Comparison of ENCODE assay signal across 8 cellular contexts in the genomic region with DNA sequence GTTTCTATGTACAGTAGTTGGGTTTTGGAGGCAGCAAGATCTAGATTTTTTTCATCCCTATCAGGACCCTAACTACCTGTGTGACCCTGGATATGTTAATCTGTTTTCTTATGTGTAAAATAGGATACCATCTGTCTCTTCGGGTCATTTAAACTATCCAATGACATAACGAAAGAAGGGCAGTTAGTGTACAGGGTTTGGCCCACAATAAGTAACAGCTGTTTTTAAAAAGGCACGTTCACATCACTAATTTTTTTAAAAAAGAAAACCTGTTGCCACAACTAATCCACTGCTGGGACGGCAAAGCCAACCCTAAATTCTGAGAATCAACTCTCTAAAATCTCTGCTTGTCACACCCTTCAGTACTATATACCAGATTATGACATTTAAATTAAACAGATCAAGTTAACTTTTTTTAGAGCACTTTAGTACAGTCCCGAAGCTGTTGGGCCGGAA. TPM values are rescaled to one million over a fixed set of nuclear protein-coding genes. Genes with fewer than 3 reads are reported as not detected.
DNase-seq lines count a peak whose midpoint lies in the region; ATAC-seq, FAIRE-seq and TF ChIP-seq lines count a peak whose summit lies in the region.

No MANE protein-coding gene starts in this region.

- no peaks in the 10 kb centered on the region for H3K9me3 ChIP-seq in HUES64 (ENCODE audit: insufficient read depth, low read depth, low read length)

- no peak for FAIRE-seq in bronchial epithelial cell (lab: Jason Lieb, UNC)

- no peaks in the 10 kb centered on the region for H3K9me3 Mint-ChIP-seq in naive thymus-derived CD8-positive, alpha-beta T cell

- POLR2A ChIA-PET in naive thymus-derived CD8-positive, alpha-beta T cell (lab: Charles Lee), result interaction anchor here (0.7 to 1.8 kb wide), 6 partner anchors 8 to 298 kb away, joined by 3 to 9 read pairs (median 4); no protein-coding TSS in a partner anchor

- H3K27me3 ChIP-seq in HUES64 (ENCODE audit: insufficient read depth, low read length), result no peaks in the 10 kb centered on the region
- H3K27me3 ChIP-seq in bronchial epithelial cell (ENCODE audit: control insufficient read depth, insufficient read depth, low read length), result no peaks in the 10 kb centered on the region

- peak overlapping the region; percentile 70 for H3K9ac ChIP-seq in HUES64 (ENCODE audit: low read depth, low read length)

- H3K27ac Mint-ChIP-seq in naive thymus-derived CD8-positive, alpha-beta T cell, result peak overlapping the region; percentile 89 to 98 (median 96)

- peaks cover 4% of the 10 kb centered on the region; the same call in 1 of the 2 replicates for H3K4me1 ChIP-seq in HUES64 (ENCODE audit: insufficient read depth, low read length)

- no peak for TF ChIP-seq CTCF in bronchial epithelial cell (IDR thresholded peaks at IDR 0.05; ENCODE audit: insufficient read depth, low read length, severe bottlenecking)

- peak in 1 of 2 donors; percentile 4 for ATAC-seq in naive thymus-derived CD8-positive, alpha-beta T cell
- ATAC-seq in HG02678 (IDR thresholded peaks at IDR 0.05; ENCODE audit: unreplicated experiment), result no peak

- H3K27ac ChIP-seq in HUES64 (ENCODE audit: low read depth, low read length), result no peak overlapping the region; the same call in 1 of the 2 replicates

- DNase-seq in NCI-H510A treated with DMSO at 0.1 percent for 48 hours (lab: John Stamatoyannopoulos, UW), result peak; percentile 53
- no peak for DNase-seq in NCI-H510A (lab: John Stamatoyannopoulos, UW)
- DNase-seq in bronchial epithelial cell (ENCODE audit: low read depth), result no peak
- no peak for DNase-seq in naive thymus-derived CD8-positive, alpha-beta T cell
- no peak for DNase-seq in SHP77 (lab: John Stamatoyannopoulos, UW)
- no peak for DNase-seq in iPS-NIHi7 (ENCODE audit: extremely low spot score)

- H3K4me1 Mint-ChIP-seq in naive thymus-derived CD8-positive, alpha-beta T cell, result peaks cover 8 to 22% (median 14%) of the 10 kb centered on the region in 4 donors

- H3K36me3 Mint-ChIP-seq in naive thymus-derived CD8-positive, alpha-beta T cell, result peaks cover 0 to 8% (median 7%) of the 10 kb centered on the region in 3 donors

- no peaks in the 10 kb centered on the region for H3K36me3 ChIP-seq in HUES64 (ENCODE audit: insufficient read depth, low read length)
- H3K36me3 ChIP-seq in bronchial epithelial cell (ENCODE audit: control insufficient read depth, insufficient read depth, low read length), result no peaks in the 10 kb centered on the region

- H3K4me3 Mint-ChIP-seq in naive thymus-derived CD8-positive, alpha-beta T cell, result peak overlapping the region; percentile 90 to 98 (median 96)

- H3K4me3 ChIP-seq in HUES64 (ENCODE audit: low read length) (peak overlapping the region; percentile 91), bronchial epithelial cell (ENCODE audit: low read depth, low read length) (peak overlapping the region; percentile 87)

- H3K27me3 Mint-ChIP-seq in naive thymus-derived CD8-positive, alpha-beta T cell, result peaks cover 0 to 2% (median 0%) of the 10 kb centered on the region in 5 donors

- WGBS in HUES64, result 20% methylated on average over 6 of the region's 6 CpGs

RNA-seq across cellular contexts. Expression of a gene that starts 0.9 kb away (rescaled TPM):
- 7.4 TPM for polyA plus RNA-seq in HUES64 (2013, experiment 1 of 2)
- polyA plus RNA-seq in HUES64 (2013, experiment 2 of 2), result 9.6 TPM
- total RNA-seq in bronchial epithelial cell, result 21.1 and 27.0 TPM in 2 replicates
- total RNA-seq in naive thymus-derived CD8-positive, alpha-beta T cell, result 10 to 100 TPM; 19.7 to 19.9 TPM
- polyA plus RNA-seq in naive thymus-derived CD8-positive, alpha-beta T cell, result 1 to 10 TPM; 6.0 to 9.4 (median 6.2) TPM

RNA-seq across cellular contexts. Expression of a gene that starts 51.7 kb away (rescaled TPM):
- polyA plus RNA-seq in HUES64 (2013, experiment 1 of 2), result not detected
- polyA plus RNA-seq in HUES64 (2013, experiment 2 of 2), result not detected
- total RNA-seq in bronchial epithelial cell, result under 0.01 TPM in 2 replicates
- total RNA-seq in naive thymus-derived CD8-positive, alpha-beta T cell, result not detected
- not detected for polyA plus RNA-seq in naive thymus-derived CD8-positive, alpha-beta T cell
